Comparison of ENCODE assay signal across 8 cellular contexts in the genomic region with DNA sequence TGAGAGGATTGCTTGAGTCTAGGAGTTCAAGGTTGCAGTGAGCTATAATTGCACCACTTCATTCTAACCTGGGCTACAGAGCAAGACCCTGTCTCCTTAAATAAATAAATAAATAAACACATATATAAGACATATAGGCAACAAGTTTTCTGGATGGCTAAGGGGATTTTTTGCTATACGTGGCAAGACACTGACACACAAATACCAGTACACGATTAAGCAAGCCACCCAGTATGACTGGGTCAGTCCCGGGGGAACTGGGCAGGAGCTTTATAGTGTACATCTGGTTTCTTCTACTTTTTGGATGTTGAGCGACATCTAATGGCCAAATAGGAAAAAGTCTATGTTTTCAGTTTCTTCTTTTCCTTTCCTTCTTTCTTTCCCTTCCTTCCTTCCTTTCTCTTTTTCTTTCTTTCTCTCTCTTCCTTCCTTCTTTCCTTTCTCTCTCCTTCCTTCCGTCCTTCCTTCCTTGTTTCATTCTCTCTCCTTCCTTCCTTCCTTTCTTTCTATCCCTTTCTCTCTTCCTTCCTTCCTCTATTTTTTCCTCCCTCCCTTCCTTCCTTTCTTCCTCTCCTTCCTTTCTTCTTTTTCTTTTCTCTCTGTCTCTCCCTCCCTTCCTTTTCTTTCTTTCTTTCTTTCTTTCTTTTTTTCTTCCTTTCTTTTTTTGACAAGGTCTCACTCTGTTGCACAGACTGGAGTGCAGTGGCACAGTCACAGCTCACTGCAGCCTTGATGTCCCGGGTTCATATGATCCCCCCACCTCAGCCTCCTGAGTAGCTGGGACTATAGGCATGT. TPM values are rescaled to one million over a fixed set of nuclear protein-coding genes. Genes with fewer than 3 reads are reported as not detected.
A peak's percentile ranks its signal among the peaks of the same experiment; 100 is the strongest.
DNase-seq lines count a peak whose midpoint lies in the region; ATAC-seq and TF ChIP-seq lines count a peak whose summit lies in the region.

No MANE protein-coding gene starts in this region.

- no peak for DNase-seq in activated CD4-positive, CD25-positive, alpha-beta regulatory T cell treated with anti-CD3 and anti-CD28 coated beads, Interleukin-2, amount 50 U/mL, for 72 hours
- DNase-seq in GOT3 (lab: John Stamatoyannopoulos, UW) (peak; percentile 7), IMR-90 (peak; percentile 93), Peyer's patch (peak in 1 of 3 donors; percentile 73), amniotic epithelial cell (ENCODE audit: low read depth) (peak; percentile 86), left ventricle myocardium superior (peak; percentile 71), sigmoid colon (peak; percentile 89)

- H2BK120ac ChIP-seq in IMR-90 (ENCODE audit: low read depth, low read length): peak overlapping the region; percentile 61; the same call in 1 of the 2 replicates

- CTCF ChIA-PET in IMR-90 (lab: Yijun Ruan, JAX): interaction anchor here (0.6 to 1.2 kb wide), 8 partner anchors 18 to 1363 kb away, joined by 3 to 6 read pairs (median 4); no protein-coding TSS in a partner anchor

- no peak for TF ChIP-seq POLR2A in IMR-90 (IDR thresholded peaks at IDR 0.05; ENCODE audit: low read depth, low read length)
- no peak for TF ChIP-seq POLR2A in Peyer's patch (IDR thresholded peaks at IDR 0.05)
- no peak for TF ChIP-seq POLR2A in sigmoid colon (IDR thresholded peaks at IDR 0.05)

- peak; percentile 96 to 98 for ATAC-seq in activated CD4-positive, CD25-positive, alpha-beta regulatory T cell treated with anti-CD3 and anti-CD28 coated beads, Interleukin-2, amount 50 U/mL, for 24 hours
- ATAC-seq in IMR-90 (ENCODE audit: low read depth): peak; percentile 97
- peak; percentile 94 for ATAC-seq in left ventricle myocardium superior

- H4K20me1 ChIP-seq in IMR-90 (ENCODE audit: insufficient read depth, low read length): no peaks in the 10 kb centered on the region

- H3K23ac ChIP-seq in IMR-90 (ENCODE audit: low read depth, low read length): no peak overlapping the region

- no peaks in the 10 kb centered on the region for H3K9me3 ChIP-seq in IMR-90 (ENCODE audit: control insufficient read depth, insufficient read depth, low read length)
- H3K9me3 ChIP-seq in Peyer's patch: no peaks in the 10 kb centered on the region
- H3K9me3 ChIP-seq in sigmoid colon: no peaks in the 10 kb centered on the region

- no TSS peak for BruUV-seq in IMR-90 (replicated peaks; lab: Mats Ljungman, UMichigan)

- WGBS in IMR-90 (ENCODE audit: extremely low coverage in 2 of 2, insufficient read length in 1 of 2), 2 experiments: 33% methylated on average over 3 of the region's 6 CpGs; no CpG with 5 or more reads in 1 of the 2 experiments
- WGBS in sigmoid colon, 2 donors: 9 to 13% methylated on average over 6 of the region's 6 CpGs

- H4K91ac ChIP-seq in IMR-90 (ENCODE audit: insufficient read depth, low read depth, low read length): peak overlapping the region; percentile 40; the same call in 1 of the 2 replicates

- H3K18ac ChIP-seq in IMR-90 (ENCODE audit: low read depth, low read length): 0 out of 2 replicates have a peak overlapping the region, but pooled peaks have one; percentile 12

- in situ Hi-C loops in IMR-90 (cut with MboI; ENCODE audit: low sequenced_read_pairs): loop anchor here (10.0 to 25.0 kb wide), 3 partner anchors 130 to 912 kb away; a partner anchor contains a TSS

- TF ChIP-seq EP300 in sigmoid colon (IDR thresholded peaks at IDR 0.05): no peak

- peaks cover 0 to 6% of the 10 kb centered on the region in 2 experiments; a peak in 1 of 4 replicates for H3K79me1 ChIP-seq in IMR-90 (ENCODE audit: low read depth in 1 of 2, low read length in 2 of 2)

- peak overlapping the region; percentile 88; the same call in 1 of the 3 replicates for H2BK15ac ChIP-seq in IMR-90 (ENCODE audit: low read depth, low read length)

- TF ChIP-seq CTCF in IMR-90 (conservative IDR thresholded peaks at IDR 0.05; ENCODE audit: low read depth, low read length): peak; percentile 78
- peak; percentile 2 to 79 (median 52) for TF ChIP-seq CTCF in Peyer's patch (IDR thresholded peaks at IDR 0.05)
- TF ChIP-seq CTCF in sigmoid colon (IDR thresholded peaks at IDR 0.05): peak; percentile 21 to 71 (median 40)

- dilution Hi-C loops in IMR-90 (cut with HindIII; ENCODE audit: low sequenced_read_pairs, unreplicated experiment): no loop called here

- no peak overlapping the region for H2AK5ac ChIP-seq in IMR-90 (ENCODE audit: low read depth, low read length)

- no peak overlapping the region; the same call in 1 of the 2 replicates for H2BK20ac ChIP-seq in IMR-90 (ENCODE audit: low read depth, low read length)

- intact Hi-C loops in IMR-90 (cut with micrococcal nuclease): loop anchor here (1.0 to 10.0 kb wide), 6 partner anchors 48 to 920 kb away; a partner anchor contains a TSS
- intact Hi-C loops in left ventricle myocardium superior (cut with micrococcal nuclease): no loop called here
- intact Hi-C loops in sigmoid colon (cut with DNase I): loop anchor here (2.0 to 5.0 kb wide), 3 partner anchors 47 to 126 kb away; a partner anchor contains a TSS

- TF ChIP-seq RAD21 in IMR-90 (IDR thresholded peaks at IDR 0.05; ENCODE audit: low read length): peak; percentile 84

- no peak overlapping the region for H3K27ac ChIP-seq in IMR-90 (ENCODE audit: insufficient read depth, low read length)
- peak overlapping the region in 1 of 4 donors; percentile 81 for H3K27ac ChIP-seq in Peyer's patch
- no peak overlapping the region for H3K27ac ChIP-seq in sigmoid colon

- H3K36me3 ChIP-seq in IMR-90 (ENCODE audit: control insufficient read depth, insufficient read depth, low read length) (no peaks in the 10 kb centered on the region), Peyer's patch (no peaks in the 10 kb centered on the region), sigmoid colon (no peaks in the 10 kb centered on the region)

- H3K4me2 ChIP-seq in IMR-90 (ENCODE audit: low read depth, low read length): peak overlapping the region; percentile 39; the same call in 1 of the 2 replicates

- no peak overlapping the region for H3K14ac ChIP-seq in IMR-90 (replicated peaks; ENCODE audit: low read depth, low read length)

- peak overlapping the region; percentile 2 for H2BK5ac ChIP-seq in IMR-90 (ENCODE audit: low read depth, low read length, poor library complexity, severe bottlenecking)

- H4K8ac ChIP-seq in IMR-90 (ENCODE audit: low read depth in 2 of 2, low read length in 2 of 2): peak overlapping the region; percentile 22 to 62; a peak in 3 of 4 replicates

- H3K9me1 ChIP-seq in IMR-90 (ENCODE audit: insufficient read depth, low read length): no peaks in the 10 kb centered on the region

- peak overlapping the region; percentile 45; the same call in 1 of the 2 replicates for H3K4ac ChIP-seq in IMR-90 (ENCODE audit: low read depth, low read length)

- no peak overlapping the region for H3K56ac ChIP-seq in IMR-90 (ENCODE audit: extremely low read depth, insufficient read depth, low read length)

- POLR2A ChIA-PET in IMR-90 (lab: Charles Lee; ENCODE audit: unreplicated experiment): interaction anchor here (0.9 kb wide), 1 partner anchor 125 kb away, joined by 5 read pairs; a partner anchor contains a TSS

- H2AFZ ChIP-seq in IMR-90 (replicated peaks; ENCODE audit: low read length, poor library complexity): no peak overlapping the region

- no peaks in the 10 kb centered on the region for H3K4me1 ChIP-seq in IMR-90 (ENCODE audit: control insufficient read depth, insufficient read depth, low read length)
- H3K4me1 ChIP-seq in Peyer's patch: peaks cover 0 to 20% (median 4%) of the 10 kb centered on the region in 4 donors
- peaks cover 0 to 3% (median 0%) of the 10 kb centered on the region in 4 donors for H3K4me1 ChIP-seq in sigmoid colon

- no peak overlapping the region for H3K4me3 ChIP-seq in IMR-90 (ENCODE audit: insufficient read depth, low read depth, low read length)
- H3K4me3 ChIP-seq in Peyer's patch: no peak overlapping the region
- no peak overlapping the region for H3K4me3 ChIP-seq in sigmoid colon

- H3K9ac ChIP-seq in IMR-90 (ENCODE audit: low read depth, low read length): peak overlapping the region; percentile 42; the same call in 1 of the 2 replicates

- no peaks in the 10 kb centered on the region for H3K27me3 ChIP-seq in IMR-90 (ENCODE audit: control insufficient read depth, insufficient read depth, low read length)
- H3K27me3 ChIP-seq in Peyer's patch: no peaks in the 10 kb centered on the region
- H3K27me3 ChIP-seq in sigmoid colon: no peaks in the 10 kb centered on the region

- no peak overlapping the region for H2AK9ac ChIP-seq in IMR-90 (replicated peaks; ENCODE audit: low read depth, low read length, poor library complexity)

- H4K5ac ChIP-seq in IMR-90 (ENCODE audit: low read depth, low read length): no peak overlapping the region; the same call in 1 of the 2 replicates

TF ChIP-seq in IMR-90, 13 proteins besides CTCF, POLR2A, EP300 and RAD21 (continues in another document):
- no peak for TF ChIP-seq MAZ (IDR thresholded peaks at IDR 0.05; ENCODE audit: borderline replicate concordance, low read depth, low read length)
- peak; percentile 94 for TF ChIP-seq CEBPB (IDR thresholded peaks at IDR 0.05; ENCODE audit: low read depth, low read length)
- TF ChIP-seq FOS (IDR thresholded peaks at IDR 0.05; ENCODE audit: low read depth, low read length): peak; percentile 43; the same call in 1 of the 2 replicates
- TF ChIP-seq BHLHE40 (IDR thresholded peaks at IDR 0.05; ENCODE audit: low read depth, low read length): no peak

RNA-seq across cellular contexts. Expression of a gene that starts 47.0 kb away (rescaled TPM):
- total RNA-seq in IMR-90 (2012; rRNA removed): 173 and 182 TPM in 2 replicates
- 112 and 123 TPM in 2 replicates for polyA plus RNA-seq in IMR-90 (2012; rRNA removed)
- 95.9 and 96.9 TPM in 2 replicates for polyA plus RNA-seq in IMR-90 (2012; cell fraction: cytosol; rRNA removed)
- 41.1 and 51.2 TPM in 2 replicates for polyA plus RNA-seq in IMR-90 (2012; cell fraction: nucleus; rRNA removed; ENCODE audit: low replicate concordance)
- total RNA-seq in Peyer's patch: 100 to 1,000 TPM; 138 to 640 (median 223) TPM
- 45.1 TPM for total RNA-seq in left ventricle myocardium superior
- total RNA-seq in sigmoid colon: 100 to 1,000 TPM in 1 of 4 donors, 10 to 100 TPM in 3; 38.6 to 189 (median 54.4) TPM
- polyA plus RNA-seq in sigmoid colon: 100 to 1,000 TPM in 1 of 3 donors, 10 to 100 TPM in 2; 68.4 to 161 (median 81.7) TPM

RNA-seq across cellular contexts. Expression of a gene that starts 56.2 kb away (rescaled TPM):
- total RNA-seq in IMR-90 (2012; rRNA removed) (32.6 and 48.0 TPM in 2 replicates), Peyer's patch (100 to 1,000 TPM in 3 of 4 donors, 10 to 100 TPM in 1; 89.1 to 188 (median 154) TPM), left ventricle myocardium superior (22.8 TPM), sigmoid colon (100 to 1,000 TPM in 3 of 4 donors, 10 to 100 TPM in 1; 75.6 to 109 (median 101) TPM)
- polyA plus RNA-seq in IMR-90 (2012; rRNA removed) (7.3 and 9.0 TPM in 2 replicates), sigmoid colon (10 to 100 TPM; 11.3 to 15.5 (median 14.4) TPM)
- 2.0 and 2.1 TPM in 2 replicates for polyA plus RNA-seq in IMR-90 (2012; cell fraction: cytosol; rRNA removed)
- 2.8 and 14.5 TPM in 2 replicates for polyA plus RNA-seq in IMR-90 (2012; cell fraction: nucleus; rRNA removed; ENCODE audit: low replicate concordance)
